In genomic region chr17:48181653-48182052, GRCh38 we compare ENCODE assay signal across 9 cellular contexts.
DNase-seq lines count a peak whose midpoint lies in the region; ATAC-seq, FAIRE-seq and TF ChIP-seq lines count a peak whose summit lies in the region.
"Had no signal": no experiment of that assay in that cellular context is flagged by ENCODE, and none has a peak within 500 bp of the region (broad histone marks: within the 10 kb centered on the region; RNA-seq: fewer than 3 reads in every experiment).

No MANE protein-coding gene starts in this region.

- peak; percentile 66 for TF ChIP-seq CTCF in Calu3 (IDR thresholded peaks at IDR 0.05; ENCODE audit: unreplicated experiment)
- TF ChIP-seq CTCF in HFF-Myc (IDR thresholded peaks at IDR 0.05; ENCODE audit: low read depth, low read length, missing control alignments) = peak; percentile 49
- TF ChIP-seq CTCF in SK-N-SH (IDR thresholded peaks at IDR 0.05) = peak; percentile 37; the same call in 1 of the 2 replicates
- peak in 4 of 9 donors; percentile 12 to 37 (median 25) for TF ChIP-seq CTCF in heart right ventricle (IDR thresholded peaks at IDR 0.05)
- no peak for TF ChIP-seq CTCF in gastroesophageal sphincter (IDR thresholded peaks at IDR 0.05)

- TF ChIP-seq POLR2A in gastroesophageal sphincter (IDR thresholded peaks at IDR 0.05) = no peak

- no peaks in the 10 kb centered on the region for H3F3A ChIP-seq in SK-N-SH (replicated peaks; ENCODE audit: insufficient read depth)

- H3K9me3 Mint-ChIP-seq in Calu3 (ENCODE audit: low read depth, unreplicated experiment) = no peaks in the 10 kb centered on the region

- no peaks in the 10 kb centered on the region for H3K79me2 ChIP-seq in SK-N-SH (ENCODE audit: insufficient read depth)

- WGBS in SK-N-SH (ENCODE audit: low lambda C conversion rate) = 4% methylated on average over 1 of the region's 1 CpG
- 0 to 14% methylated on average over 1 of the region's 1 CpG for WGBS in heart right ventricle, 2 donors
- 0% methylated on average over 1 of the region's 1 CpG for WGBS in gastroesophageal sphincter (ENCODE audit: low coverage in 1 of 2), 2 donors

- H3K4me3 Mint-ChIP-seq in Calu3 (ENCODE audit: low read depth, unreplicated experiment) = no peak overlapping the region

- no peak overlapping the region for H3K27ac Mint-ChIP-seq in Calu3 (ENCODE audit: unreplicated experiment)

- no peak overlapping the region for H2AFZ ChIP-seq in SK-N-SH (ENCODE audit: low read depth)

- H3K36me3 ChIP-seq in SK-N-SH (replicated peaks in 1 of 2; ENCODE audit: control insufficient read depth in 1 of 2, insufficient read depth in 2 of 2, low read length in 1 of 2) (no peaks in the 10 kb centered on the region), heart right ventricle (no peaks in the 10 kb centered on the region), gastroesophageal sphincter (no peaks in the 10 kb centered on the region)

- BruUV-seq in Calu3 (replicated peaks; lab: Mats Ljungman, UMichigan) = no TSS peak

- intact Hi-C loops in Calu3 (cut with micrococcal nuclease; ENCODE audit: unreplicated experiment) = no loop called here
- intact Hi-C loops in heart right ventricle (cut with DNase I) = no loop called here

- H3K27me3 Mint-ChIP-seq in Calu3 (ENCODE audit: unreplicated experiment) = peaks cover 31% of the 10 kb centered on the region

- no peaks in the 10 kb centered on the region for H3K4me1 ChIP-seq in SK-N-SH (ENCODE audit: control insufficient read depth in 1 of 2, insufficient read depth in 2 of 2, low read depth in 1 of 2, low read length in 1 of 2)
- H3K4me1 ChIP-seq in heart right ventricle = no peaks in the 10 kb centered on the region
- H3K4me1 ChIP-seq in gastroesophageal sphincter = no peaks in the 10 kb centered on the region

- H3K9me2 ChIP-seq in SK-N-SH = no peaks in the 10 kb centered on the region

- TF ChIP-seq RAD21 in SK-N-SH (IDR thresholded peaks at IDR 0.05; ENCODE audit: low read length) = peak; percentile 33; the same call in 1 of the 2 replicates

- no peaks in the 10 kb centered on the region for H3K4me1 Mint-ChIP-seq in Calu3 (ENCODE audit: low read depth, unreplicated experiment)

- no peak for FAIRE-seq in frontal cortex (lab: Jason Lieb, UNC)

- DNase-seq in Calu3 (peak; percentile 44), HFF-Myc (ENCODE audit: extremely low read depth, low read depth) (no peak), SK-N-SH (no peak), kidney glomerular epithelial cell (lab: John Stamatoyannopoulos, UW) (peak; percentile 35), frontal cortex (ENCODE audit: low spot score in 2 of 2) (no peak), heart right ventricle (no peak)
- no peak for DNase-seq in stimulated activated CD4-positive, alpha-beta T cell treated with anti-CD3 and anti-CD28 coated beads, Interleukin-2, amount 100 ng/mL, for 24 hours
- DNase-seq: left ventricle myocardium superior had no signal

- H3K27me3 ChIP-seq in SK-N-SH (ENCODE audit: insufficient read depth) = peaks cover 72% of the 10 kb centered on the region
- peaks cover 0 to 77% (median 52%) of the 10 kb centered on the region in 7 donors for H3K27me3 ChIP-seq in heart right ventricle
- peaks cover 65% of the 10 kb centered on the region for H3K27me3 ChIP-seq in gastroesophageal sphincter

- H3K9me3 ChIP-seq in SK-N-SH = no peaks in the 10 kb centered on the region
- no peaks in the 10 kb centered on the region for H3K9me3 ChIP-seq in heart right ventricle
- H3K9me3 ChIP-seq in gastroesophageal sphincter = no peaks in the 10 kb centered on the region

- CTCF ChIA-PET in Calu3 (lab: Charles Lee) = no interaction called here
- CTCF ChIA-PET in SK-N-SH (lab: Yijun Ruan, JAX) = interaction anchor here (1.3 to 1.7 kb wide), 4 partner anchors 10 to 455 kb away, joined by 3 to 4 read pairs (median 4); no protein-coding TSS in a partner anchor

- POLR2A ChIA-PET in SK-N-SH (lab: Yijun Ruan, JAX) = no interaction called here

- TF ChIP-seq EP300 in SK-N-SH (IDR thresholded peaks at IDR 0.05; ENCODE audit: borderline replicate concordance in 1 of 2, low read depth in 1 of 2, low read length in 1 of 2) (no peak), gastroesophageal sphincter (IDR thresholded peaks at IDR 0.05) (no peak)

- no peak overlapping the region for H3K27ac ChIP-seq in SK-N-SH (ENCODE audit: low read depth in 2 of 2, low read length in 1 of 2)
- H3K27ac ChIP-seq in heart right ventricle = no peak overlapping the region
- no peak overlapping the region for H3K27ac ChIP-seq in gastroesophageal sphincter

- ATAC-seq in heart right ventricle (no peak), gastroesophageal sphincter (no peak)
- ATAC-seq: left ventricle myocardium superior had no signal

- no peaks in the 10 kb centered on the region for H3K36me3 Mint-ChIP-seq in Calu3 (ENCODE audit: insufficient read depth, unreplicated experiment)

- H4K20me1 ChIP-seq in SK-N-SH (ENCODE audit: insufficient read depth) = no peaks in the 10 kb centered on the region

- no peak overlapping the region for H3K4me3 ChIP-seq in HFF-Myc (replicated peaks; ENCODE audit: low read depth, low read length)
- no peak overlapping the region for H3K4me3 ChIP-seq in SK-N-SH (ENCODE audit: low read depth in 2 of 2, low read length in 1 of 2)
- no peak overlapping the region for H3K4me3 ChIP-seq in heart right ventricle
- no peak overlapping the region for H3K4me3 ChIP-seq in gastroesophageal sphincter

- no peak overlapping the region for H3K9ac ChIP-seq in SK-N-SH

- no peak overlapping the region for H3K4me2 ChIP-seq in SK-N-SH

TF ChIP-seq in SK-N-SH, 30 proteins besides CTCF, POLR2A, EP300 and RAD21:
- TF ChIP-seq TAF1 (IDR thresholded peaks at IDR 0.05; ENCODE audit: borderline replicate concordance, low read depth, low read length) (no peak), FOXJ3 (CRISPR knock-in tag; IDR thresholded peaks at IDR 0.05) (no peak), EZH2phosphoT487 (IDR thresholded peaks at IDR 0.05; ENCODE audit: borderline replicate concordance, low read depth) (no peak), NFIC (IDR thresholded peaks at IDR 0.05; ENCODE audit: borderline replicate concordance) (no peak), ZBTB33 (IDR thresholded peaks at IDR 0.05; ENCODE audit: borderline replicate concordance, low read depth) (no peak), GATA2 (CRISPR knock-in tag; IDR thresholded peaks at IDR 0.05) (no peak), RFX5 (IDR thresholded peaks at IDR 0.05; ENCODE audit: low read length) (no peak), CHD2 (IDR thresholded peaks at IDR 0.05; ENCODE audit: low read length, partially characterized antibody) (no peak), SIN3A (IDR thresholded peaks at IDR 0.05; ENCODE audit: borderline replicate concordance, low read depth, low read length) (no peak), MEF2A (IDR thresholded peaks at IDR 0.05; ENCODE audit: borderline replicate concordance, low read depth) (no peak), SMC3 (IDR thresholded peaks at IDR 0.05; ENCODE audit: low read depth, low read length) (no peak), FOSL2 (IDR thresholded peaks at IDR 0.05; ENCODE audit: borderline replicate concordance, low read depth) (no peak), MXI1 (IDR thresholded peaks at IDR 0.05; ENCODE audit: low read depth, low read length) (no peak), PBX3 (IDR thresholded peaks at IDR 0.05) (no peak), TCF12 (IDR thresholded peaks at IDR 0.05) (no peak), ELF1 (IDR thresholded peaks at IDR 0.05) (no peak), USF2 (IDR thresholded peaks at IDR 0.05; ENCODE audit: borderline replicate concordance, low read depth, low read length) (no peak), GABPA (IDR thresholded peaks at IDR 0.05; ENCODE audit: low read depth) (no peak), RCOR1 (IDR thresholded peaks at IDR 0.05; ENCODE audit: low read length) (no peak)

Comparison
In these comparisons a context has a peak if more than half of its experiments do, and no peak if none do; other contexts are left out.
1. DNase-seq: peak in Calu3 (single experiment) and kidney glomerular epithelial cell (single experiment); none in HFF-Myc (single experiment), SK-N-SH (single experiment), stimulated activated CD4-positive, alpha-beta T cell treated with anti-CD3 and anti-CD28 coated beads, Interleukin-2, amount 100 ng/mL, for 24 hours (0 of 2), frontal cortex (0 of 2) and heart right ventricle (0 of 2).
2. CTCF ChIP-seq: peak in Calu3 (single experiment), HFF-Myc (single experiment) and SK-N-SH (single experiment); none in gastroesophageal sphincter (0 of 4).